1 cellular context compared by ENCODE assay signal in the genomic region with DNA sequence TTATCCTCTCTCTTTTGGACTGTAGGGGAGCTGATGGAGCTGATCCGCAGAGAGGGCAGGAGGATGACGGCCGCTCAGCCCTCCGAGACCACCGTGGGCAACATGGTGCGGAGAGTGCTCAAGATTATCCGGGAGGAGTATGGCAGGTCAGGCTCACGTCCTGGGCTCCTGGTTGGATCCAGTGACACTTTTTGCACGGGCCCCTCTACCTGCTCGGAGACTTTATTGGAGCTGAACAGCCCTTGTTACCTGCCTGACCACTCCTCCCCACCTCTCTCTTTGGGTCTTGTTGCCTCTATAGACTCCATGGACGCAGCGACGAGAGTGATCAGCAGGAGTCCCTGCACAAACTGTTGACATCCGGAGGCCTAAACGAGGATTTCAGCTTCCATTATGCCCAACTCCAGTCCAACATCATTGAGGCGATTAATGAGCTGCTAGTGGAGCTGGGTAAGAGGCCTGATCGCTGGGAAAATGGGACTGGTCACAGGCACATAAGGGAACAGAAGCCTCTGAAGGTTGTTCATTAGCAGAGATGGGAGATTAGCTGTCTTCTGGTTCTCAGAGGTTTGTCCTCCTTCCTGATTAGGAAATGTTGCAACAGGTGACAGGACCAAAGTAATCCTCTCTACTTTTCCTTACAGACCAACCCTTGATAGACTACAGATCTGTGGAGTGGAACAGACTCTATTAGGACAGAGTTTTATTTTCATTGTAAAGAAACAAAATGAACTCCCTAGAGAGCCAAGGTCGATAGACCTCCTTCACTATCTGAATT.
TF ChIP-seq lines count a peak whose summit lies in the region.

No MANE protein-coding gene starts in this region.

TF ChIP-seq in GM23338, 12 proteins besides CTCF, POLR2A, EP300 and RAD21 (continued from another document):
- TF ChIP-seq, protein P1, sequence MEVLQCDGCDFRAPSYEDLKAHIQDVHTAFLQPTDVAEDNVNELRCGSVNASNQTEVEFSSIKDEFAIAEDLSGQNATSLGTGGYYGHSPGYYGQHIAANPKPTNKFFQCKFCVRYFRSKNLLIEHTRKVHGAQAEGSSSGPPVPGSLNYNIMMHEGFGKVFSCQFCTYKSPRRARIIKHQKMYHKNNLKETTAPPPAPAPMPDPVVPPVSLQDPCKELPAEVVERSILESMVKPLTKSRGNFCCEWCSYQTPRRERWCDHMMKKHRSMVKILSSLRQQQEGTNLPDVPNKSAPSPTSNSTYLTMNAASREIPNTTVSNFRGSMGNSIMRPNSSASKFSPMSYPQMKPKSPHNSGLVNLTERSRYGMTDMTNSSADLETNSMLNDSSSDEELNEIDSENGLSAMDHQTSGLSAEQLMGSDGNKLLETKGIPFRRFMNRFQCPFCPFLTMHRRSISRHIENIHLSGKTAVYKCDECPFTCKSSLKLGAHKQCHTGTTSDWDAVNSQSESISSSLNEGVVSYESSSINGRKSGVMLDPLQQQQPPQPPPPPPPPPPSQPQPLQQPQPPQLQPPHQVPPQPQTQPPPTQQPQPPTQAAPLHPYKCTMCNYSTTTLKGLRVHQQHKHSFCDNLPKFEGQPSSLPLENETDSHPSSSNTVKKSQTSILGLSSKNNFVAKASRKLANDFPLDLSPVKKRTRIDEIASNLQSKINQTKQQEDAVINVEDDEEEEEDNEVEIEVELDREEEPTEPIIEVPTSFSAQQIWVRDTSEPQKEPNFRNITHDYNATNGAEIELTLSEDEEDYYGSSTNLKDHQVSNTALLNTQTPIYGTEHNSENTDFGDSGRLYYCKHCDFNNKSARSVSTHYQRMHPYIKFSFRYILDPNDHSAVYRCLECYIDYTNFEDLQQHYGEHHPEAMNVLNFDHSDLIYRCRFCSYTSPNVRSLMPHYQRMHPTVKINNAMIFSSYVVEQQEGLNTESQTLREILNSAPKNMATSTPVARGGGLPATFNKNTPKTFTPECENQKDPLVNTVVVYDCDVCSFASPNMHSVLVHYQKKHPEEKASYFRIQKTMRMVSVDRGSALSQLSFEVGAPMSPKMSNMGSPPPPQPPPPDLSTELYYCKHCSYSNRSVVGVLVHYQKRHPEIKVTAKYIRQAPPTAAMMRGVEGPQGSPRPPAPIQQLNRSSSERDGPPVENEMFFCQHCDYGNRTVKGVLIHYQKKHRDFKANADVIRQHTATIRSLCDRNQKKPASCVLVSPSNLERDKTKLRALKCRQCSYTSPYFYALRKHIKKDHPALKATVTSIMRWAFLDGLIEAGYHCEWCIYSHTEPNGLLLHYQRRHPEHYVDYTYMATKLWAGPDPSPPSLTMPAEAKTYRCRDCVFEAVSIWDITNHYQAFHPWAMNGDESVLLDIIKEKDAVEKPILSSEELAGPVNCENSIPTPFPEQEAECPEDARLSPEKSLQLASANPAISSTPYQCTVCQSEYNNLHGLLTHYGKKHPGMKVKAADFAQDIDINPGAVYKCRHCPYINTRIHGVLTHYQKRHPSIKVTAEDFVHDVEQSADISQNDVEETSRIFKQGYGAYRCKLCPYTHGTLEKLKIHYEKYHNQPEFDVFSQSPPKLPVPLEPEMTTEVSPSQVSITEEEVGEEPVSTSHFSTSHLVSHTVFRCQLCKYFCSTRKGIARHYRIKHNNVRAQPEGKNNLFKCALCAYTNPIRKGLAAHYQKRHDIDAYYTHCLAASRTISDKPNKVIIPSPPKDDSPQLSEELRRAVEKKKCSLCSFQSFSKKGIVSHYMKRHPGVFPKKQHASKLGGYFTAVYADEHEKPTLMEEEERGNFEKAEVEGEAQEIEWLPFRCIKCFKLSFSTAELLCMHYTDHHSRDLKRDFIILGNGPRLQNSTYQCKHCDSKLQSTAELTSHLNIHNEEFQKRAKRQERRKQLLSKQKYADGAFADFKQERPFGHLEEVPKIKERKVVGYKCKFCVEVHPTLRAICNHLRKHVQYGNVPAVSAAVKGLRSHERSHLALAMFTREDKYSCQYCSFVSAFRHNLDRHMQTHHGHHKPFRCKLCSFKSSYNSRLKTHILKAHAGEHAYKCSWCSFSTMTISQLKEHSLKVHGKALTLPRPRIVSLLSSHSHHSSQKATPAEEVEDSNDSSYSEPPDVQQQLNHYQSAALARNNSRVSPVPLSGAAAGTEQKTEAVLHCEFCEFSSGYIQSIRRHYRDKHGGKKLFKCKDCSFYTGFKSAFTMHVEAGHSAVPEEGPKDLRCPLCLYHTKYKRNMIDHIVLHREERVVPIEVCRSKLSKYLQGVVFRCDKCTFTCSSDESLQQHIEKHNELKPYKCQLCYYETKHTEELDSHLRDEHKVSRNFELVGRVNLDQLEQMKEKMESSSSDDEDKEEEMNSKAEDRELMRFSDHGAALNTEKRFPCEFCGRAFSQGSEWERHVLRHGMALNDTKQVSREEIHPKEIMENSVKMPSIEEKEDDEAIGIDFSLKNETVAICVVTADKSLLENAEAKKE (CRISPR knock-in tag; IDR thresholded peaks at IDR 0.05) = no peak
- TF ChIP-seq NANOG (IDR thresholded peaks at IDR 0.05; ENCODE audit: borderline replicate concordance) = no peak
- TF ChIP-seq JUNB (IDR thresholded peaks at IDR 0.05; ENCODE audit: unreplicated experiment) = no peak
- no peak for TF ChIP-seq EZH2phosphoT487 (IDR thresholded peaks at IDR 0.05; ENCODE audit: unreplicated experiment)
- no peak for TF ChIP-seq CREB1 (CRISPR knock-in tag; IDR thresholded peaks at IDR 0.05; ENCODE audit: low read depth)
- TF ChIP-seq, protein P2, sequence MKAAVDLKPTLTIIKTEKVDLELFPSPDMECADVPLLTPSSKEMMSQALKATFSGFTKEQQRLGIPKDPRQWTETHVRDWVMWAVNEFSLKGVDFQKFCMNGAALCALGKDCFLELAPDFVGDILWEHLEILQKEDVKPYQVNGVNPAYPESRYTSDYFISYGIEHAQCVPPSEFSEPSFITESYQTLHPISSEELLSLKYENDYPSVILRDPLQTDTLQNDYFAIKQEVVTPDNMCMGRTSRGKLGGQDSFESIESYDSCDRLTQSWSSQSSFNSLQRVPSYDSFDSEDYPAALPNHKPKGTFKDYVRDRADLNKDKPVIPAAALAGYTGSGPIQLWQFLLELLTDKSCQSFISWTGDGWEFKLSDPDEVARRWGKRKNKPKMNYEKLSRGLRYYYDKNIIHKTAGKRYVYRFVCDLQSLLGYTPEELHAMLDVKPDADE (IDR thresholded peaks at IDR 0.05) = no peak
TF ChIP-seq in GM23338: peak in this region for 0.
